In the genomic region with DNA sequence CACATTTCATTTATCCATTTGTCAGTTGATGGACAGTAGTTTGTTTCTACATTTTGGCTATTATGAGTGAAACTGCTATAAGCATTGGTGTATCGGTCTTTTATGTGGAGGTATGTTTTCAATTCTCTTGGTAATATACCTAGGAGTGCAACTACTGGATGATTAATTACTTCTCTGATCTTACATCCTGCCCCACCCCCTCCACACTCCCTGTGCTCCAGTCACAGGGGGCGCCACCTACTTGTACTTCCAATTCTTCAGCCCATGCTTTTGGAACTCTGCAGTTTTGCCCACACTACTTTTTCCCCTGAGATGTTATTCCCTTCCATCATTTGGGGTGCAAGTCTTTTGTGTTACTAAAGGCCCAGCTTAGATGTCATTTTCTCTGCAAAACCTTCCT, we compare ENCODE assay signal across 13 cellular contexts. TPM values are rescaled to one million over a fixed set of nuclear protein-coding genes. Genes with fewer than 3 reads are reported as not detected.
A peak's percentile ranks its signal among the peaks of the same experiment; 100 is the strongest.
DNase-seq lines count a peak whose midpoint lies in the region; ATAC-seq and TF ChIP-seq lines count a peak whose summit lies in the region.
"Had no signal": no experiment of that assay in that cellular context is flagged by ENCODE, and none has a peak within 500 bp of the region (broad histone marks: within the 10 kb centered on the region; RNA-seq: fewer than 3 reads in every experiment).

No MANE protein-coding gene starts in this region.

- H3K4me3 ChIP-seq in GM12875 (ENCODE audit: low read depth, low read length) (no peak overlapping the region), fibroblast of mammary gland (ENCODE audit: control insufficient read depth, low read depth, low read length) (no peak overlapping the region)
- H3K4me3 ChIP-seq: body of pancreas, vagina had no signal

- 0 out of 2 replicates have a peak, but pooled peaks have one; percentile 12 for TF ChIP-seq CTCF in GM12875 (IDR thresholded peaks at IDR 0.05; ENCODE audit: borderline replicate concordance, insufficient read depth, low read depth, low read length)
- peak; percentile 50 for TF ChIP-seq CTCF in fibroblast of mammary gland (conservative IDR thresholded peaks at IDR 0.05; ENCODE audit: control insufficient read depth, insufficient read depth, low read depth, low read length)

- intact Hi-C loops in left colon (cut with DNase I, micrococcal nuclease): no loop called here

- no peak for ATAC-seq in GM21723 (IDR thresholded peaks at IDR 0.05; ENCODE audit: unreplicated experiment)
- no peak for ATAC-seq in left colon
- ATAC-seq: body of pancreas; naive thymus-derived CD4-positive, alpha-beta T cell had no signal

- DNase-seq in AML-193 (lab: John Stamatoyannopoulos, UW) (peak; percentile 47 to 52), RKO (ENCODE audit: low spot score) (peak; percentile 44), fibroblast of mammary gland (ENCODE audit: low read depth) (peak; percentile 31), left colon (no peak), T-helper 9 cell (no peak)
- no peak for DNase-seq in activated CD4-positive, CD25-positive, alpha-beta regulatory T cell (lab: John Stamatoyannopoulos, UW)
- DNase-seq: hypothalamus; naive thymus-derived CD4-positive, alpha-beta T cell; NCI-H446 treated with DMSO at 0.1 percent for 48 hours had no signal

RNA-seq across cellular contexts. Expression of a gene that starts 42.0 kb away (rescaled TPM):
- total RNA-seq in left colon: 100 to 1,000 TPM; 102 to 110 TPM

RNA-seq across cellular contexts. Expression of a gene that starts 42.3 kb away (rescaled TPM):
- total RNA-seq in left colon: 10 to 100 TPM; 28.5 to 34.2 TPM

Comparison
In these comparisons a context has a peak if more than half of its experiments do, and no peak if none do; other contexts are left out.
1. DNase-seq: peak in AML-193 (2 of 2), RKO (single experiment) and fibroblast of mammary gland (single experiment); none in left colon (0 of 2), activated CD4-positive, CD25-positive, alpha-beta regulatory T cell (0 of 4) and T-helper 9 cell (single experiment).